Comparison of ENCODE assay signal across 20 cellular contexts in genomic region chr6:122454673-122455072, GRCh38. TPM values are rescaled to one million over a fixed set of nuclear protein-coding genes. Genes with fewer than 3 reads are reported as not detected.
DNase-seq lines count a peak whose midpoint lies in the region; ATAC-seq and TF ChIP-seq lines count a peak whose summit lies in the region.
"Had no signal": no experiment of that assay in that cellular context is flagged by ENCODE, and none has a peak within 500 bp of the region (broad histone marks: within the 10 kb centered on the region; RNA-seq: fewer than 3 reads in every experiment).

No MANE protein-coding gene starts in this region.

- H3K36me3 Mint-ChIP-seq in activated CD8-positive, alpha-beta memory T cell treated with anti-CD3 and anti-CD28 coated beads, Interleukin-2, amount 10 ng/mL, durations not matched to agents 7 days and 5 days, result peaks cover 65% of the 10 kb centered on the region
- H3K36me3 Mint-ChIP-seq in CD4-positive, alpha-beta T cell (ENCODE audit: low read depth), result peaks cover 97% of the 10 kb centered on the region
- peaks cover 8% of the 10 kb centered on the region for H3K36me3 Mint-ChIP-seq in glutamatergic neuron (ENCODE audit: unreplicated experiment)

- no peak for TF ChIP-seq CTCF in CD4-positive, alpha-beta T cell (IDR thresholded peaks at IDR 0.05)
- TF ChIP-seq CTCF in glutamatergic neuron (IDR thresholded peaks at IDR 0.05; ENCODE audit: partially characterized antibody, unreplicated experiment), result no peak

- no peaks in the 10 kb centered on the region for H3K27me3 Mint-ChIP-seq in activated CD8-positive, alpha-beta memory T cell treated with anti-CD3 and anti-CD28 coated beads, Interleukin-2, amount 10 ng/mL, durations not matched to agents 7 days and 5 days
- no peaks in the 10 kb centered on the region for H3K27me3 Mint-ChIP-seq in CD4-positive, alpha-beta T cell
- no peaks in the 10 kb centered on the region for H3K27me3 Mint-ChIP-seq in glutamatergic neuron (ENCODE audit: unreplicated experiment)

- intact Hi-C loops in CD4-positive, alpha-beta T cell (cut with DNase I, micrococcal nuclease), result loop anchor here in 1 of 2 experiments (5.0 kb wide), 1 partner anchor 52 kb away; no protein-coding TSS in a partner anchor

- no peak for DNase-seq in activated CD8-positive, alpha-beta memory T cell treated with anti-CD3 and anti-CD28 coated beads, Interleukin-2, amount 10 ng/mL, durations not matched to agents 7 days and 5 days
- DNase-seq in activated CD8-positive, alpha-beta memory T cell treated with anti-CD3 and anti-CD28 coated beads, Interleukin-2, amount 50 U/mL, for 4 hours, result no peak
- no peak for DNase-seq in CD4-positive, alpha-beta T cell
- peak; percentile 14 for DNase-seq in NCI-H69 (lab: John Stamatoyannopoulos, UW)
- DNase-seq in glutamatergic neuron, result no peak
- no peak for DNase-seq in SIG-M5 (lab: John Stamatoyannopoulos, UW)
- DNase-seq in effector CD4-positive, alpha-beta T cell, result no peak
- DNase-seq: DMS 273 treated with DMSO at 0.1 percent for 48 hours, GDM1, GM23248, KG1, NCI-H1048, NCI-H1436 treated with DMSO at 0.1 percent for 48 hours, NCI-H2081 treated with DMSO at 0.1 percent for 48 hours, NCI-H524 had no signal

- H3K9me3 ChIP-seq in CD4-positive, alpha-beta T cell (ENCODE audit: control insufficient read depth, low read length), result no peaks in the 10 kb centered on the region
- H3K9me3 ChIP-seq: BLaER1 treated with 17β-estradiol and CSF1 and Interleukin-3, amounts not matched to agents 10 nM and 100 nM had no signal

- peaks cover 19% of the 10 kb centered on the region for H3K4me1 Mint-ChIP-seq in activated CD8-positive, alpha-beta memory T cell treated with anti-CD3 and anti-CD28 coated beads, Interleukin-2, amount 10 ng/mL, durations not matched to agents 7 days and 5 days
- peaks cover 70% of the 10 kb centered on the region for H3K4me1 Mint-ChIP-seq in CD4-positive, alpha-beta T cell (ENCODE audit: low read depth)
- H3K4me1 Mint-ChIP-seq in glutamatergic neuron (ENCODE audit: low read depth, unreplicated experiment), result peaks cover 29% of the 10 kb centered on the region

- H3K9me3 Mint-ChIP-seq in activated CD8-positive, alpha-beta memory T cell treated with anti-CD3 and anti-CD28 coated beads, Interleukin-2, amount 10 ng/mL, durations not matched to agents 7 days and 5 days (ENCODE audit: low read depth), result no peaks in the 10 kb centered on the region
- H3K9me3 Mint-ChIP-seq in CD4-positive, alpha-beta T cell, result no peaks in the 10 kb centered on the region
- peaks cover 4% of the 10 kb centered on the region for H3K9me3 Mint-ChIP-seq in glutamatergic neuron (ENCODE audit: unreplicated experiment)

- no peaks in the 10 kb centered on the region for H3K27me3 ChIP-seq in CD4-positive, alpha-beta T cell (ENCODE audit: control insufficient read depth, insufficient read depth, low read length)
- H3K27me3 ChIP-seq: BLaER1 treated with 17β-estradiol and CSF1 and Interleukin-3, amounts not matched to agents 10 nM and 100 nM had no signal

- peak overlapping the region; percentile 29 for H3K27ac Mint-ChIP-seq in activated CD8-positive, alpha-beta memory T cell treated with anti-CD3 and anti-CD28 coated beads, Interleukin-2, amount 10 ng/mL, durations not matched to agents 7 days and 5 days
- H3K27ac Mint-ChIP-seq in CD4-positive, alpha-beta T cell, result peak overlapping the region; percentile 32
- peak overlapping the region; percentile 89 for H3K27ac Mint-ChIP-seq in glutamatergic neuron (ENCODE audit: unreplicated experiment)

- CTCF ChIA-PET in activated CD8-positive, alpha-beta memory T cell treated with anti-CD3 and anti-CD28 coated beads, Interleukin-2, amount 10 ng/mL, durations not matched to agents 7 days and 5 days (lab: Charles Lee), result interaction anchor here (1.3 kb wide), 1 partner anchor 73 kb away, joined by 3 read pairs; no protein-coding TSS in a partner anchor
- CTCF ChIA-PET in CD4-positive, alpha-beta T cell (lab: Charles Lee), result no interaction called here

- no peak overlapping the region for H3K4me3 Mint-ChIP-seq in activated CD8-positive, alpha-beta memory T cell treated with anti-CD3 and anti-CD28 coated beads, Interleukin-2, amount 10 ng/mL, durations not matched to agents 7 days and 5 days
- no peak overlapping the region for H3K4me3 Mint-ChIP-seq in CD4-positive, alpha-beta T cell
- peak overlapping the region; percentile 31 for H3K4me3 Mint-ChIP-seq in glutamatergic neuron (ENCODE audit: unreplicated experiment)

- POLR2A ChIA-PET in CD4-positive, alpha-beta T cell (lab: Charles Lee), result interaction anchor here (0.8 to 3.8 kb wide), 2 partner anchors 17 to 31 kb away, joined by 4 to 15 read pairs; partner anchors contain the start of gene SERINC1

- ATAC-seq in activated CD8-positive, alpha-beta memory T cell treated with anti-CD3 and anti-CD28 coated beads, Interleukin-2, amount 10 ng/mL, durations not matched to agents 7 days and 5 days, result no peak
- ATAC-seq in CD4-positive, alpha-beta T cell (ENCODE audit: poor library complexity), result no peak
- no peak for ATAC-seq in HG03432 (IDR thresholded peaks at IDR 0.05; ENCODE audit: unreplicated experiment)
- ATAC-seq: GM12878, HCT116, Panc1 had no signal

- H3K27ac ChIP-seq in CD4-positive, alpha-beta T cell (ENCODE audit: low read depth, low read length), result no peak overlapping the region
- H3K27ac ChIP-seq: BLaER1 treated with 17β-estradiol and CSF1 and Interleukin-3, amounts not matched to agents 10 nM and 100 nM; GM23248 had no signal

RNA-seq across cellular contexts. Expression of gene SERINC1, which starts 16.9 kb away (rescaled TPM):
- 10 to 100 TPM; 37.6 to 52.4 TPM for total RNA-seq in activated CD8-positive, alpha-beta memory T cell treated with anti-CD3 and anti-CD28 coated beads, Interleukin-2, amount 10 ng/mL, durations not matched to agents 7 days and 5 days
- total RNA-seq in CD4-positive, alpha-beta T cell, result 100 to 1,000 TPM; 175 to 178 TPM
- total RNA-seq in glutamatergic neuron (ENCODE audit: unreplicated experiment), result 300 TPM

RNA-seq across cellular contexts. Expression of gene HSF2, which starts 55.2 kb away (rescaled TPM):
- total RNA-seq in activated CD8-positive, alpha-beta memory T cell treated with anti-CD3 and anti-CD28 coated beads, Interleukin-2, amount 10 ng/mL, durations not matched to agents 7 days and 5 days, result 10 to 100 TPM; 15.1 to 15.9 TPM
- 10 to 100 TPM; 41.8 to 47.6 TPM for total RNA-seq in CD4-positive, alpha-beta T cell
- total RNA-seq in glutamatergic neuron (ENCODE audit: unreplicated experiment), result 25.4 TPM

Comparison
In these comparisons a context has a peak if more than half of its experiments do, and no peak if none do; other contexts are left out.
1. H3K27ac Mint-ChIP-seq: peak in every context shown above with its lines; median percentile 89 in glutamatergic neuron; 32 in CD4-positive, alpha-beta T cell; 29 in activated CD8-positive, alpha-beta memory T cell treated with anti-CD3 and anti-CD28 coated beads, Interleukin-2, amount 10 ng/mL, durations not matched to agents 7 days and 5 days.